ENCODE assay signal across 1 cellular context in genomic region chr14:69615471-69616407, GRCh38.
TF ChIP-seq lines count a peak whose summit lies in the region.

No MANE protein-coding gene starts in this region.

TF ChIP-seq in SK-N-SH treated with all-trans-retinoic acid at 6 μM for 48 hours, 23 proteins besides CTCF, POLR2A, EP300 and RAD21 (continued from another document):
- TF ChIP-seq TSHZ2 (CRISPR knock-in tag; IDR thresholded peaks at IDR 0.05), result no peak
- no peak for TF ChIP-seq TCF4 (CRISPR knock-in tag; IDR thresholded peaks at IDR 0.05; ENCODE audit: borderline replicate concordance)
- no peak for TF ChIP-seq RARB (CRISPR knock-in tag; IDR thresholded peaks at IDR 0.05)
- no peak for TF ChIP-seq ZNF565 (CRISPR knock-in tag; conservative IDR thresholded peaks at IDR 0.05; ENCODE audit: low read depth)
TF ChIP-seq in SK-N-SH treated with all-trans-retinoic acid at 6 μM for 48 hours: peak in this region for 0.
